Comparison of ENCODE assay signal across 9 cellular contexts in genomic region chr13:32737111-32737571, GRCh38.
DNase-seq lines count a peak whose midpoint lies in the region; ATAC-seq and TF ChIP-seq lines count a peak whose summit lies in the region.
"Had no signal": no experiment of that assay in that cellular context is flagged by ENCODE, and none has a peak within 500 bp of the region (broad histone marks: within the 10 kb centered on the region; RNA-seq: fewer than 3 reads in every experiment).

No MANE protein-coding gene starts in this region.

- no peaks in the 10 kb centered on the region for H3K36me3 ChIP-seq in thyroid gland

- no peaks in the 10 kb centered on the region for H3K27me3 ChIP-seq in thyroid gland

- peaks cover 13% of the 10 kb centered on the region for H3K36me3 Mint-ChIP-seq in activated CD4-positive, alpha-beta memory T cell treated with anti-CD3 and anti-CD28 coated beads for 36 hours
- peaks cover 5 to 13% (median 5%) of the 10 kb centered on the region in 3 donors for H3K36me3 Mint-ChIP-seq in immature natural killer cell

- peaks cover 7 to 12% of the 10 kb centered on the region in 2 donors for H3K4me1 ChIP-seq in thyroid gland

- no peak for TF ChIP-seq POLR2A in thyroid gland (IDR thresholded peaks at IDR 0.05)

- peak overlapping the region; percentile 40 to 85 (median 71) for H3K27ac ChIP-seq in thyroid gland

- intact Hi-C loops in activated CD4-positive, alpha-beta memory T cell treated with anti-CD3 and anti-CD28 coated beads for 36 hours (cut with micrococcal nuclease), result loop anchor here (2.0 to 10.0 kb wide), 5 partner anchors 46 to 878 kb away; partner anchors contain the start of genes KL and PDS5B
- intact Hi-C loops in thyroid gland (cut with DNase I), result no loop called here

- H3K9me3 Mint-ChIP-seq in activated CD4-positive, alpha-beta memory T cell treated with anti-CD3 and anti-CD28 coated beads for 36 hours, result no peaks in the 10 kb centered on the region
- no peaks in the 10 kb centered on the region for H3K9me3 Mint-ChIP-seq in immature natural killer cell

- TF ChIP-seq CTCF in thyroid gland (IDR thresholded peaks at IDR 0.05), result no peak

- H3K4me1 Mint-ChIP-seq in activated CD4-positive, alpha-beta memory T cell treated with anti-CD3 and anti-CD28 coated beads for 36 hours (ENCODE audit: low read depth), result peaks cover 35% of the 10 kb centered on the region
- H3K4me1 Mint-ChIP-seq in immature natural killer cell, result peaks cover 22 to 23% of the 10 kb centered on the region in 2 donors

- 21 to 32% methylated on average over 2 of the region's 2 CpGs for WGBS in thyroid gland, 2 donors

- H3K4me3 Mint-ChIP-seq in activated CD4-positive, alpha-beta memory T cell treated with anti-CD3 and anti-CD28 coated beads for 36 hours, result peak overlapping the region; percentile 72
- peak overlapping the region; percentile 80 to 91 (median 82) for H3K4me3 Mint-ChIP-seq in immature natural killer cell

- H3K27me3 Mint-ChIP-seq in activated CD4-positive, alpha-beta memory T cell treated with anti-CD3 and anti-CD28 coated beads for 36 hours, result no peaks in the 10 kb centered on the region
- H3K27me3 Mint-ChIP-seq in immature natural killer cell (ENCODE audit: low read depth in 3 of 3), result peaks cover 0 to 2% (median 0%) of the 10 kb centered on the region in 3 donors

- no peaks in the 10 kb centered on the region for H3K9me3 ChIP-seq in thyroid gland

- POLR2A ChIA-PET in activated CD4-positive, alpha-beta memory T cell treated with anti-CD3 and anti-CD28 coated beads for 36 hours (lab: Charles Lee), result interaction anchor here (1.0 to 1.2 kb wide), 2 partner anchors 151 to 421 kb away, joined by 3 read pairs; partner anchors contain the start of genes BRCA2, PDS5B and ZAR1L

- CTCF ChIA-PET in activated CD4-positive, alpha-beta memory T cell treated with anti-CD3 and anti-CD28 coated beads for 36 hours (lab: Charles Lee), result interaction anchor here (0.8 to 1.5 kb wide), 5 partner anchors 12 to 180 kb away, joined by 3 to 4 read pairs (median 3); no protein-coding TSS in a partner anchor

- H3K4me3 ChIP-seq in thyroid gland (replicated peaks in 1 of 3), result peak overlapping the region in 2 of 3 donors; percentile 4 to 18
- H3K4me3 ChIP-seq: lung had no signal

- H3K27ac Mint-ChIP-seq in activated CD4-positive, alpha-beta memory T cell treated with anti-CD3 and anti-CD28 coated beads for 36 hours, result peak overlapping the region; percentile 83
- H3K27ac Mint-ChIP-seq in immature natural killer cell, result peak overlapping the region; percentile 92 to 98 (median 94)

- no peak for DNase-seq in activated CD4-positive, alpha-beta memory T cell treated with anti-CD3 and anti-CD28 coated beads for 36 hours
- DNase-seq in immature natural killer cell, result peak; percentile 41 to 56 (median 47)
- no peak for DNase-seq in thyroid gland
- no peak for DNase-seq in HUDEP-2 (lab: John Stamatoyannopoulos, UW; ENCODE audit: unreplicated experiment in 76 of 76)
- DNase-seq in NCI-H1694 (lab: John Stamatoyannopoulos, UW), result no peak

- ATAC-seq in GM18511 (IDR thresholded peaks at IDR 0.05; ENCODE audit: unreplicated experiment) (peak; percentile 76), HG02642 (IDR thresholded peaks at IDR 0.05; ENCODE audit: poor library complexity, unreplicated experiment) (peak; percentile 66), HG03025 (IDR thresholded peaks at IDR 0.05; ENCODE audit: low FRiP score, unreplicated experiment) (no peak)

Comparison
In these comparisons a context has a peak if more than half of its experiments do, and no peak if none do; other contexts are left out.
1. DNase-seq: peak in immature natural killer cell (3 of 3); none in activated CD4-positive, alpha-beta memory T cell treated with anti-CD3 and anti-CD28 coated beads for 36 hours (single experiment), thyroid gland (0 of 2), HUDEP-2 (0 of 76) and NCI-H1694 (single experiment).